ENCODE assay signal across 8 cellular contexts in the genomic region with DNA sequence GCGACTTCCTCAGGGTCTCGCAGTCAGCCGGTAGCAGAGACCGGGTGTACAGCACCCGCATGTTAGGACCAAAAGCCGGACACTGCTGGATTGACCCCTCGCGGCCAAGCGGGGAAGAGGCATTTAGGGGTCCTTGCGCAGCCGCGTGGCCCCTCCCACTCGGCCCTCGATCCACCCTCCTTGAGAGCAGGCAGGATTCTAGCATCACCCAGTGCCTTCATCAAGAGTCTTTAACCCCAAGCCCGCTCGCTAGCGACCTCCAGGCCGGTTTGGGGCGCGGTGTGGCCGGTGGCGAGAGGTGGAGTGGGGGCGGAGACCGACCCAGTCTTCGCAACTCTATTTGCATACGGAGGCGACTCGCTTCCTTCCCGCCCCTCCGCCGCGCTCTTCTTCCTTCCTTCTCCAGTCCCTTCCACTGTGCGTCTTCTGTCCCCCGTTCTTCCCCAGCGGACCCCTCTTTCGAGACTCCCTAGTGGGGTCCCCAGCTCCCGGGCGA. TPM values are rescaled to one million over a fixed set of nuclear protein-coding genes. Genes with fewer than 3 reads are reported as not detected.
DNase-seq lines count a peak whose midpoint lies in the region; ATAC-seq and TF ChIP-seq lines count a peak whose summit lies in the region.

A gene with protein sequence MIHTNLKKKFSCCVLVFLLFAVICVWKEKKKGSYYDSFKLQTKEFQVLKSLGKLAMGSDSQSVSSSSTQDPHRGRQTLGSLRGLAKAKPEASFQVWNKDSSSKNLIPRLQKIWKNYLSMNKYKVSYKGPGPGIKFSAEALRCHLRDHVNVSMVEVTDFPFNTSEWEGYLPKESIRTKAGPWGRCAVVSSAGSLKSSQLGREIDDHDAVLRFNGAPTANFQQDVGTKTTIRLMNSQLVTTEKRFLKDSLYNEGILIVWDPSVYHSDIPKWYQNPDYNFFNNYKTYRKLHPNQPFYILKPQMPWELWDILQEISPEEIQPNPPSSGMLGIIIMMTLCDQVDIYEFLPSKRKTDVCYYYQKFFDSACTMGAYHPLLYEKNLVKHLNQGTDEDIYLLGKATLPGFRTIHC (plus strand): TSS at position 384 of the 496 bp plus-strand sequence. CDS start 112,178 bp downstream, outside the sequence.

- H3K4me3 ChIP-seq in MG63 = peak within 1 kb of the TSS; percentile 66

- H3K27me3 ChIP-seq in MG63 = no peaks in the 10 kb centered on the region

- CTCF ChIA-PET in activated B cell treated with CpG ODN at 0.5 μM for 24 hours (lab: Charles Lee) = interaction anchor here (0.9 to 5.9 kb wide), 3 partner anchors 28 to 98 kb away, joined by 3 to 54 read pairs (median 4); no protein-coding TSS in a partner anchor

- peaks cover 38% of the 10 kb centered on the region for H3K36me3 Mint-ChIP-seq in activated B cell treated with CpG ODN at 0.5 μM for 24 hours (ENCODE audit: low read depth)

- H3K9me3 Mint-ChIP-seq in activated B cell treated with CpG ODN at 0.5 μM for 24 hours = no peaks in the 10 kb centered on the region

- intact Hi-C loops in activated B cell treated with CpG ODN at 0.5 μM for 24 hours (cut with micrococcal nuclease) = loop anchor here (1.0 to 5.0 kb wide), 9 partner anchors 21 to 222 kb away; a partner anchor contains a TSS

- peaks cover 51% of the 10 kb centered on the region for H3K4me1 Mint-ChIP-seq in activated B cell treated with CpG ODN at 0.5 μM for 24 hours

- POLR2A ChIA-PET in activated B cell treated with CpG ODN at 0.5 μM for 24 hours (lab: Charles Lee) = interaction anchor here (0.6 to 6.5 kb wide), 17 partner anchors 9 to 993 kb away, joined by 3 to 77 read pairs (median 9); a partner anchor contains a TSS

- DNase-seq in EL (peak; percentile 71), MG63 (peak; percentile 48), activated B cell treated with CpG ODN at 0.5 μM for 24 hours (peak; percentile 75), islet precursor cell (peak; percentile 88), NCI-H1694 (lab: John Stamatoyannopoulos, UW) (no peak)
- peak; percentile 56 for DNase-seq in central memory CD4-positive, alpha-beta T cell
- peak; percentile 39 to 50 for DNase-seq in stimulated activated CD4-positive, alpha-beta T cell treated with anti-CD3 and anti-CD28 coated beads, Interleukin-15, amount 100 ng/mL, for 1 hour (ENCODE audit: low read depth in 1 of 2, low spot score in 1 of 2)

- peak within 1 kb of the TSS; percentile 98 for H3K4me3 Mint-ChIP-seq in activated B cell treated with CpG ODN at 0.5 μM for 24 hours

- H3K9me3 ChIP-seq in MG63 = no peaks in the 10 kb centered on the region; the same call in none of the 2 replicates

- no peaks in the 10 kb centered on the region for H3K36me3 ChIP-seq in MG63

- peak within 1 kb of the TSS; percentile 94 for H3K27ac Mint-ChIP-seq in activated B cell treated with CpG ODN at 0.5 μM for 24 hours

- H3K27me3 Mint-ChIP-seq in activated B cell treated with CpG ODN at 0.5 μM for 24 hours = no peaks in the 10 kb centered on the region

- no peak for TF ChIP-seq CTCF in activated B cell treated with CpG ODN at 0.5 μM for 24 hours (IDR thresholded peaks at IDR 0.05)

- ATAC-seq in GM21786 (IDR thresholded peaks at IDR 0.05; ENCODE audit: unreplicated experiment) = peak; percentile 52
- ATAC-seq in activated B cell treated with CpG ODN at 0.5 μM for 24 hours (ENCODE audit: low read depth) = peak; percentile 66

RNA-seq across cellular contexts. Expression of the gene that starts here (rescaled TPM):
- 5.6 and 9.4 TPM in 2 replicates for total RNA-seq in MG63 (2014; rRNA removed; shearing (Covaris generic); ENCODE audit: low replicate concordance)
- 294 and 328 TPM in 2 replicates for total RNA-seq in activated B cell treated with CpG ODN at 0.5 μM for 24 hours

Comparison
In these comparisons a context has a peak if more than half of its experiments do, and no peak if none do; other contexts are left out.
1. RNA of the gene that starts here (total RNA-seq): 294 to 328 TPM in activated B cell treated with CpG ODN at 0.5 μM for 24 hours; 5.6 to 9.4 TPM in MG63; every median in the first group is over 10 times any median in the second.